25 cellular contexts compared by ENCODE assay signal in the genomic region with DNA sequence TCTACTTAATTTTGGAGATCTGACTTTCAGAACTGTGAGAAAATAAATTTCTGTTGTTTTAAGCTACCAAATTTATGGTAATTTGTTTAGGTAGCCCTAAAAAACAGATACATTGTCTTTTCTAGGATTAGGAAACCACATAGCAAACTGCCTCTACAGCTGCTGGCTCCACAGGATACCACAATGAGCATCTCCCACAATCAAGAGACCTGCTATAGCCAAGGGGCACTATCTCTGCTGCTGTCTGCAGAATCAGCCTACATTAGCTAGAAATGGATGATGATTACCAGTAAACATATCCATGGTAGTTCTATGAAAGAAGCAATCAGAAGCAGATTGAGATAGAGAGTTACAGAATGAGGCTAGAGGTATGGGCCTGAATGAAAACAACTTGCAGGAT.
"Had no signal": no experiment of that assay in that cellular context is flagged by ENCODE, and none has a peak within 500 bp of the region (broad histone marks: within the 10 kb centered on the region; RNA-seq: fewer than 3 reads in every experiment).

No MANE protein-coding gene starts in this region.

- H3K27ac ChIP-seq: colonic mucosa, epithelial cell of prostate, esophagus squamous epithelium, gastrocnemius medialis, heart right ventricle, left lung, lower lobe of right lung had no signal

- H3K27ac Mint-ChIP-seq: dendritic cell treated with granulocyte-macrophage colony-stimulating factor and Interleukin-4, amounts not matched to agents 40 ng/mL and 50 ng/mL, for 4 days; effector memory CD8-positive, alpha-beta T cell; endodermal cell; naive B cell; naive thymus-derived CD8-positive, alpha-beta T cell had no signal

- H3K4me1 ChIP-seq: colonic mucosa, esophagus squamous epithelium, gastrocnemius medialis, heart right ventricle, left lung, lower lobe of right lung had no signal

- H3K9me3 ChIP-seq: colonic mucosa, gastrocnemius medialis had no signal

- ATAC-seq: effector memory CD8-positive, alpha-beta T cell; esophagus mucosa; gastrocnemius medialis; heart right ventricle; left cardiac atrium; left lung; left ventricle myocardium superior; lower lobe of right lung; naive thymus-derived CD8-positive, alpha-beta T cell had no signal

- H3K36me3 Mint-ChIP-seq: naive B cell had no signal

- H3K4me3 ChIP-seq: colonic mucosa, esophagus squamous epithelium, gastrocnemius medialis, heart right ventricle, left lung, lower lobe of right lung had no signal

- H3K36me3 ChIP-seq: colonic mucosa, esophagus squamous epithelium, gastrocnemius medialis, heart right ventricle, left lung, lower lobe of right lung had no signal

- H3K27me3 ChIP-seq: colonic mucosa, esophagus squamous epithelium, gastrocnemius medialis, heart right ventricle, left lung had no signal

- DNase-seq: colonic mucosa; cortex of kidney; effector CD8-positive, alpha-beta T cell; effector memory CD8-positive, alpha-beta T cell; endodermal cell; erythroblast; esophagus squamous epithelium; foreskin fibroblast; foreskin melanocyte; gastrocnemius medialis; glutamatergic neuron; head of caudate nucleus; heart right ventricle; hippocampal formation; left cardiac atrium; left lung; left ventricle myocardium superior; lower lobe of right lung; mesenchymal stem cell; midbrain; naive B cell; naive thymus-derived CD8-positive, alpha-beta T cell had no signal
